Comparison of ENCODE assay signal across 28 cellular contexts in genomic region chr11:57403176-57404147, GRCh38. TPM values are rescaled to one million over a fixed set of nuclear protein-coding genes. Genes with fewer than 3 reads are reported as not detected.
DNase-seq lines count a peak whose midpoint lies in the region; ATAC-seq lines count a peak whose summit lies in the region.
"Had no signal": no experiment of that assay in that cellular context is flagged by ENCODE, and none has a peak within 500 bp of the region (broad histone marks: within the 10 kb centered on the region; RNA-seq: fewer than 3 reads in every experiment).

No MANE protein-coding gene starts in this region.

- intact Hi-C loops in posterior vena cava (cut with DNase I) = no loop called here

- no peak overlapping the region for H3K9ac ChIP-seq in mesenchymal stem cell (ENCODE audit: low read length)

- H3K36me3 ChIP-seq in mesenchymal stem cell (ENCODE audit: control insufficient read depth in 1 of 2, insufficient read depth in 2 of 2, low read depth in 1 of 2, low read length in 2 of 2) = peaks cover 3 to 49% of the 10 kb centered on the region in 2 experiments
- H3K36me3 ChIP-seq: breast epithelium had no signal

- no peak overlapping the region for H3K4me3 ChIP-seq in mesenchymal stem cell (ENCODE audit: insufficient read depth in 1 of 2, low read depth in 1 of 2, low read length in 2 of 2)
- H3K4me3 ChIP-seq: breast epithelium, coronary artery, esophagus squamous epithelium, smooth muscle cell, thoracic aorta had no signal

- no peak overlapping the region for H2BK5ac ChIP-seq in mesenchymal stem cell (ENCODE audit: low read depth, low read length, poor library complexity, severe bottlenecking)

- H2BK15ac ChIP-seq in mesenchymal stem cell (ENCODE audit: low read depth, poor library complexity, severe bottlenecking) = no peak overlapping the region

- H2AFZ ChIP-seq in mesenchymal stem cell (ENCODE audit: low read depth, low read length) = no peak overlapping the region

- H4K8ac ChIP-seq in mesenchymal stem cell (ENCODE audit: low read length) = no peak overlapping the region

- no peak overlapping the region for H4K91ac ChIP-seq in mesenchymal stem cell (ENCODE audit: low read length)

- no peak overlapping the region for H3K23ac ChIP-seq in mesenchymal stem cell (ENCODE audit: low read length in 2 of 2)

- 88% methylated on average over 5 of the region's 5 CpGs for WGBS in mesenchymal stem cell

- peak; percentile 45 for ATAC-seq in GM18868 (IDR thresholded peaks at IDR 0.05; ENCODE audit: unreplicated experiment)
- ATAC-seq: activated CD8-positive, alpha-beta T cell treated with anti-CD3 and anti-CD28 coated beads for 36 hours; naive thymus-derived CD4-positive, alpha-beta T cell had no signal

- peaks cover 16% of the 10 kb centered on the region for H3K4me1 ChIP-seq in mesenchymal stem cell (ENCODE audit: control insufficient read depth, insufficient read depth, low read depth, low read length)
- H3K4me1 ChIP-seq: breast epithelium had no signal

- H3K4ac ChIP-seq in mesenchymal stem cell (ENCODE audit: low read depth in 1 of 2, low read length in 2 of 2) = no peak overlapping the region

- H3K27me3 ChIP-seq in mesenchymal stem cell (ENCODE audit: control insufficient read depth in 1 of 2, insufficient read depth in 1 of 2, low read length in 2 of 2) = peaks cover 0 to 11% of the 10 kb centered on the region in 2 experiments
- H3K27me3 ChIP-seq: breast epithelium, esophagus squamous epithelium had no signal

- no peak overlapping the region for H2AK5ac ChIP-seq in mesenchymal stem cell (ENCODE audit: low read length, severe bottlenecking)

- DNase-seq in DMS53 (lab: John Stamatoyannopoulos, UW) = peak; percentile 2
- no peak for DNase-seq in DMS53 treated with DMSO at 0.1 percent for 48 hours (lab: John Stamatoyannopoulos, UW; ENCODE audit: unreplicated experiment)
- peak; percentile 31 for DNase-seq in SKM-1 (lab: John Stamatoyannopoulos, UW; ENCODE audit: unreplicated experiment)
- DNase-seq in posterior vena cava (ENCODE audit: low spot score) = peak; percentile 14
- DNase-seq in mesenchymal stem cell = no peak
- no peak for DNase-seq in HK-2 (ENCODE audit: unreplicated experiment)
- no peak for DNase-seq in NCI-H1417 treated with DMSO at 0.1 percent for 48 hours (lab: John Stamatoyannopoulos, UW)
- DNase-seq: activated CD4-positive, CD25-positive, alpha-beta regulatory T cell treated with anti-CD3 and anti-CD28 coated beads, Interleukin-2, amount 50 U/mL, for 72 hours; activated CD8-positive, alpha-beta T cell treated with anti-CD3 and anti-CD28 coated beads for 36 hours; activated naive CD4-positive, alpha-beta T cell; amygdala; CD8-positive, alpha-beta memory T cell; endodermal cell; esophagus squamous epithelium; GOT3; immature natural killer cell; Karpas-422; naive thymus-derived CD4-positive, alpha-beta T cell; NCI-H1048; occipital lobe; retina had no signal

- H2BK120ac ChIP-seq in mesenchymal stem cell (ENCODE audit: low read depth, low read length) = no peak overlapping the region

- H3K4me2 ChIP-seq in mesenchymal stem cell (ENCODE audit: low read length, poor library complexity, severe bottlenecking) = no peak overlapping the region
- H3K4me2 ChIP-seq: smooth muscle cell had no signal

- H2BK12ac ChIP-seq in mesenchymal stem cell (ENCODE audit: low read length in 2 of 2) = no peak overlapping the region

- no peak overlapping the region for H3K14ac ChIP-seq in mesenchymal stem cell (ENCODE audit: low read length in 2 of 2)

- H3K9me3 ChIP-seq in mesenchymal stem cell (ENCODE audit: control insufficient read depth, low read length) = no peaks in the 10 kb centered on the region
- H3K9me3 ChIP-seq: breast epithelium, esophagus squamous epithelium, thoracic aorta had no signal

- H3K79me1 ChIP-seq in mesenchymal stem cell (replicated peaks; ENCODE audit: low read length, poor library complexity, severe bottlenecking) = no peaks in the 10 kb centered on the region

- H3K27ac ChIP-seq in mesenchymal stem cell (ENCODE audit: low read length, poor library complexity, severe bottlenecking) = no peak overlapping the region
- H3K27ac ChIP-seq: 22Rv1, breast epithelium, coronary artery, esophagus squamous epithelium, thoracic aorta had no signal

- no peak overlapping the region for H3K18ac ChIP-seq in mesenchymal stem cell (ENCODE audit: low read depth in 1 of 2, low read length in 2 of 2)

RNA-seq across cellular contexts. Expression of gene PRG2, which starts 13.0 kb away (rescaled TPM):
- under 1 TPM; 0.52 to 0.88 TPM for total RNA-seq in posterior vena cava
- polyA plus RNA-seq in mesenchymal stem cell (2013, experiment 1 of 2) = not detected
- 0.04 TPM for polyA plus RNA-seq in mesenchymal stem cell (2013, experiment 2 of 2)
- total RNA-seq: esophagus squamous epithelium, frontal cortex, occipital lobe, smooth muscle cell had no signal
- polyA plus RNA-seq: CD8-positive, alpha-beta memory T cell; naive thymus-derived CD4-positive, alpha-beta T cell; smooth muscle cell had no signal

RNA-seq across cellular contexts. Expression of gene PRG3, which starts 22.5 kb away (rescaled TPM):
- total RNA-seq in posterior vena cava = not detected
- not detected for polyA plus RNA-seq in mesenchymal stem cell (2013, experiment 1 of 2)
- not detected for polyA plus RNA-seq in mesenchymal stem cell (2013, experiment 2 of 2)
- total RNA-seq: activated CD8-positive, alpha-beta T cell treated with anti-CD3 and anti-CD28 coated beads for 36 hours; breast epithelium; CD8-positive, alpha-beta memory T cell; endodermal cell; esophagus squamous epithelium; frontal cortex; naive thymus-derived CD4-positive, alpha-beta T cell; smooth muscle cell; thoracic aorta had no signal
- polyA plus RNA-seq: CD8-positive, alpha-beta memory T cell; immature natural killer cell; naive thymus-derived CD4-positive, alpha-beta T cell; smooth muscle cell had no signal

RNA-seq across cellular contexts. Expression of gene SLC43A3, which starts 23.5 kb away (rescaled TPM):
- 10 to 100 TPM; 72.6 to 84.7 TPM for total RNA-seq in posterior vena cava
- 3.9 TPM for polyA plus RNA-seq in mesenchymal stem cell (2013, experiment 1 of 2)
- 3.8 TPM for polyA plus RNA-seq in mesenchymal stem cell (2013, experiment 2 of 2)

RNA-seq across cellular contexts. Expression of gene RTN4RL2, which starts 56.9 kb away (rescaled TPM):
- total RNA-seq in posterior vena cava = 1 to 10 TPM; 2.0 to 2.9 TPM
- 0.28 TPM for polyA plus RNA-seq in mesenchymal stem cell (2013, experiment 1 of 2)
- 0.22 TPM for polyA plus RNA-seq in mesenchymal stem cell (2013, experiment 2 of 2)
- total RNA-seq: smooth muscle cell had no signal

Comparison
In these comparisons a context has a peak if more than half of its experiments do, and no peak if none do; other contexts are left out.
1. DNase-seq: peak in DMS53 (single experiment), SKM-1 (single experiment) and posterior vena cava (single experiment); none in DMS53 treated with DMSO at 0.1 percent for 48 hours (single experiment), mesenchymal stem cell (single experiment), HK-2 (single experiment) and NCI-H1417 treated with DMSO at 0.1 percent for 48 hours (single experiment).